ENCODE assay signal across 9 cellular contexts in the genomic region with DNA sequence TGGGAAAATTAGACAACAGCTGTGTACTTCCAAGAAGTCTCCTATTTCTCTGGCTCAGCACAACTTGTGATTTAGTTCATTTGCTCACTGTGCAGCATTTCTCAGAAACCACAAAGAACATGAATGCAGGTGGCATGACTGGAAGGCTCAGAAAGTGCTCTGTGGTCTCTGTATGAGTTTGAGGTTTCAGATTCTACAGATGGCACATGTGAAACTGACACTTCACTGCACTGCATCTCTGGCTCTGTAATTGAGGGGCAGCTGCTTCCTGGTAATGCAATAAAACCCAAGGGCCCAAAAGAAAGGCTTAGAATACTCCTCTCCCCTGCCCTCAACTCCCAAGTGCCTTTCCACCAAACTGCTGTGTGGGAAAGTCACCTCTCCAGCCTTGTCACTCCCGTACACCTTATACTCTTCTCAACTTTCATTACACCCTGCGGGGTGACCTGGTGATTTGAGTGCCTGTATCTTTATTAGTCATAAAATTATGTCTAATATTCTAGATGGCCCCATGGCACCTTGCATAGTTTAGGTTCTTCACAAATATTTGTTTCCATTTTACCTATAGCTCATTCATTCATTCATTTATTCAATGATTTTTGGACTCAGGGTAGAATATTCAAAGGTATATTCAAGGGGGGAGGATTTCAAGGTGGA.
DNase-seq lines count a peak whose midpoint lies in the region; ATAC-seq and TF ChIP-seq lines count a peak whose summit lies in the region.
"Had no signal": no experiment of that assay in that cellular context is flagged by ENCODE, and none has a peak within 500 bp of the region (broad histone marks: within the 10 kb centered on the region; RNA-seq: fewer than 3 reads in every experiment).

No MANE protein-coding gene starts in this region.

- peaks cover 22% of the 10 kb centered on the region for H3K4me1 Mint-ChIP-seq in glutamatergic neuron (ENCODE audit: low read depth, unreplicated experiment)

- H3K36me3 Mint-ChIP-seq in glutamatergic neuron (ENCODE audit: unreplicated experiment) = no peaks in the 10 kb centered on the region
- H3K36me3 Mint-ChIP-seq: brain had no signal

- H3K27me3 Mint-ChIP-seq in glutamatergic neuron (ENCODE audit: unreplicated experiment) = no peaks in the 10 kb centered on the region

- no peaks in the 10 kb centered on the region for H3K9me3 Mint-ChIP-seq in glutamatergic neuron (ENCODE audit: unreplicated experiment)
- H3K9me3 Mint-ChIP-seq: brain had no signal

- H3K4me3 ChIP-seq in AG10803 (ENCODE audit: low read length) = no peak overlapping the region

- DNase-seq in AG10803 (ENCODE audit: low read depth) (peak; percentile 87), NOMO-1 treated with dmso at 0.1 percent for 144 hours (lab: John Stamatoyannopoulos, UW; ENCODE audit: unreplicated experiment) (peak; percentile 32), glutamatergic neuron (no peak), NCI-H1436 treated with DMSO at 0.1 percent for 48 hours (lab: John Stamatoyannopoulos, UW) (no peak), C1 segment of cervical spinal cord (lab: John Stamatoyannopoulos, UW) (no peak), GOT3 (lab: John Stamatoyannopoulos, UW) (no peak)

- ATAC-seq in GM18909 (IDR thresholded peaks at IDR 0.05; ENCODE audit: poor library complexity, unreplicated experiment) = peak; percentile 100
- ATAC-seq in HG03095 (IDR thresholded peaks at IDR 0.05; ENCODE audit: unreplicated experiment) = peak; percentile 99

- TF ChIP-seq CTCF in AG10803 (conservative IDR thresholded peaks at IDR 0.05; ENCODE audit: low read length) (no peak), glutamatergic neuron (IDR thresholded peaks at IDR 0.05; ENCODE audit: partially characterized antibody, unreplicated experiment) (no peak)

- peak overlapping the region; percentile 14 for H3K4me3 Mint-ChIP-seq in glutamatergic neuron (ENCODE audit: unreplicated experiment)

- H3K27ac Mint-ChIP-seq in glutamatergic neuron (ENCODE audit: unreplicated experiment) = peak overlapping the region; percentile 54

Comparison
In these comparisons a context has a peak if more than half of its experiments do, and no peak if none do; other contexts are left out.
1. DNase-seq: peak in AG10803 (single experiment) and NOMO-1 treated with dmso at 0.1 percent for 144 hours (single experiment); none in glutamatergic neuron (single experiment), NCI-H1436 treated with DMSO at 0.1 percent for 48 hours (single experiment), C1 segment of cervical spinal cord (0 of 14) and GOT3 (single experiment).